Comparison of ENCODE assay signal across 31 cellular contexts in the genomic region with DNA sequence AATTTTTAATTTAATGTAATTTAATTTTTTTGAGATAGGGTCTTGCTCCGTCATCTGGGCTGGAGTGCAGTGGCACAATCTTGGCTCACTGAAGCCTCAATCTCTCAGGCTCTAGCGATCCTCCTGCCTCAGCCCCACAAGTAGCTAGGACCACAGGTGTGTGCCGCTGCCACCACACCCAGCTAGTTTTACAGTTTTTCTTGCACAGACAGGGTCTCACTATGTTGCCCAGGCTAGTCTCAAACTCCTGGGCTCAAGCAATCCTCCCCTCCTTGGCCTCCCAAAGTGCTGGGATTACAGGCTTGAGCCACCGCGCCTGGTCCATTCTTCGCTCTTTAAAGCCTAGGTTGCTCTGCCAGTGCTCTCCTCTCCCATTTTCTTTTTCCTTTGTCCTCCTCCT. TPM values are rescaled to one million over a fixed set of nuclear protein-coding genes. Genes with fewer than 3 reads are reported as not detected.
DNase-seq lines count a peak whose midpoint lies in the region; ATAC-seq and TF ChIP-seq lines count a peak whose summit lies in the region.
"Had no signal": no experiment of that assay in that cellular context is flagged by ENCODE, and none has a peak within 500 bp of the region (broad histone marks: within the 10 kb centered on the region; RNA-seq: fewer than 3 reads in every experiment).

No MANE protein-coding gene starts in this region.

- H4K8ac ChIP-seq in trophoblast cell (ENCODE audit: low read depth, low read length): peak overlapping the region; percentile 91

- H4K12ac ChIP-seq in trophoblast cell (ENCODE audit: low read depth, low read length): peak overlapping the region; percentile 56

- H3K79me1 ChIP-seq in trophoblast cell (ENCODE audit: low read length): peaks cover 56% of the 10 kb centered on the region

- H2AK5ac ChIP-seq in trophoblast cell (ENCODE audit: low read length): peak overlapping the region; percentile 99

- no peaks in the 10 kb centered on the region for H3K27me3 ChIP-seq in trophoblast cell (ENCODE audit: insufficient read depth, low read length)
- no peaks in the 10 kb centered on the region for H3K27me3 ChIP-seq in upper lobe of right lung

- H3K4me1 Mint-ChIP-seq in endothelial cell (ENCODE audit: unreplicated experiment): peaks cover 25% of the 10 kb centered on the region
- H3K4me1 Mint-ChIP-seq: activated CD4-positive, alpha-beta memory T cell treated with anti-CD3 and anti-CD28 coated beads, Interleukin-2, amount 10 ng/mL, durations not matched to agents 7 days and 5 days; natural killer cell had no signal

- H3K9ac ChIP-seq in trophoblast cell (ENCODE audit: low read length): no peak overlapping the region

- peak overlapping the region; percentile 95 for H3K14ac ChIP-seq in trophoblast cell (ENCODE audit: low read length)

- H3K36me3 ChIP-seq in trophoblast cell (ENCODE audit: control insufficient read depth in 1 of 2, insufficient read depth in 2 of 2, low read length in 2 of 2) (no peaks in the 10 kb centered on the region), upper lobe of right lung (no peaks in the 10 kb centered on the region)

- peak overlapping the region; percentile 49 for H3K27ac Mint-ChIP-seq in endothelial cell (ENCODE audit: unreplicated experiment)
- H3K27ac Mint-ChIP-seq: activated CD4-positive, alpha-beta memory T cell treated with anti-CD3 and anti-CD28 coated beads, Interleukin-2, amount 10 ng/mL, durations not matched to agents 7 days and 5 days; activated naive CD4-positive, alpha-beta T cell treated with anti-CD3 and anti-CD28 coated beads, Interleukin-2, amount 50 U/mL, for 72 hours; activated T-helper 2 cell treated with anti-CD3 and anti-CD28 coated beads, Interferon-gamma antibody, Interleukin-2, Interleukin-4, amounts not matched to agents 10 μg/mL and 5 μg/mL and 100 μg/mL, durations not matched to agents 14 hours and 24 hours and 36 hours; CD4-positive, CD25-positive, alpha-beta regulatory T cell; natural killer cell; T-helper 17 cell had no signal

- peak overlapping the region; percentile 99 for H3K27ac ChIP-seq in trophoblast cell (ENCODE audit: low read depth, low read length)
- H3K27ac ChIP-seq in upper lobe of right lung: no peak overlapping the region
- H3K27ac ChIP-seq: psoas muscle had no signal

- peaks cover 4% of the 10 kb centered on the region for H3K9me3 Mint-ChIP-seq in endothelial cell (ENCODE audit: unreplicated experiment)

- TF ChIP-seq CTCF in endothelial cell (IDR thresholded peaks at IDR 0.05; ENCODE audit: unreplicated experiment) (no peak), upper lobe of right lung (IDR thresholded peaks at IDR 0.05) (no peak)

- no peak for ATAC-seq in upper lobe of right lung
- no peak for ATAC-seq in HG02759 (IDR thresholded peaks at IDR 0.05; ENCODE audit: unreplicated experiment)
- no peak for ATAC-seq in GM19467 (IDR thresholded peaks at IDR 0.05; ENCODE audit: unreplicated experiment)
- ATAC-seq: activated naive CD4-positive, alpha-beta T cell treated with anti-CD3 and anti-CD28 coated beads, Interleukin-2, amount 50 U/mL, for 72 hours; natural killer cell; psoas muscle; T-helper 17 cell had no signal

- no peak overlapping the region for H3K4me3 Mint-ChIP-seq in endothelial cell (ENCODE audit: unreplicated experiment)
- H3K4me3 Mint-ChIP-seq: activated CD4-positive, alpha-beta memory T cell treated with anti-CD3 and anti-CD28 coated beads, Interleukin-2, amount 10 ng/mL, durations not matched to agents 7 days and 5 days; CD4-positive, CD25-positive, alpha-beta regulatory T cell; H9; natural killer cell; T-helper 17 cell had no signal

- no CpG with 5 or more reads among the region's 6 CpGs for WGBS in trophoblast cell (ENCODE audit: extremely low coverage, insufficient coverage, insufficient read length)

- intact Hi-C loops in upper lobe of right lung (cut with DNase I): no loop called here

- no peak overlapping the region for H3K4me2 ChIP-seq in trophoblast cell (ENCODE audit: low read length)

- no peak overlapping the region for H3K23ac ChIP-seq in trophoblast cell (ENCODE audit: low read length)

- H2BK12ac ChIP-seq in trophoblast cell (ENCODE audit: low read length): peak overlapping the region; percentile 98

- peak overlapping the region; percentile 89 for H2AFZ ChIP-seq in trophoblast cell (ENCODE audit: insufficient read depth, low read length, poor library complexity)

- H3K4me1 ChIP-seq in trophoblast cell (ENCODE audit: control insufficient read depth in 1 of 2, insufficient read depth in 2 of 2, low read length in 2 of 2) (peaks cover 31 to 47% of the 10 kb centered on the region in 2 experiments), upper lobe of right lung (no peaks in the 10 kb centered on the region)
- H3K4me1 ChIP-seq: psoas muscle had no signal

- peak overlapping the region; percentile 93 for H3K4ac ChIP-seq in trophoblast cell (ENCODE audit: low read depth, low read length)

- peak overlapping the region; percentile 99 for H4K91ac ChIP-seq in trophoblast cell (ENCODE audit: low read depth, low read length)

- peaks cover 4% of the 10 kb centered on the region for H3K36me3 Mint-ChIP-seq in endothelial cell (ENCODE audit: low read depth, unreplicated experiment)
- H3K36me3 Mint-ChIP-seq: CD4-positive, CD25-positive, alpha-beta regulatory T cell; natural killer cell had no signal

- H3K27me3 Mint-ChIP-seq in endothelial cell (ENCODE audit: unreplicated experiment): peaks cover 14% of the 10 kb centered on the region

- H3K79me2 ChIP-seq in trophoblast cell (ENCODE audit: control insufficient read depth, insufficient read depth, low read length, poor library complexity): peaks cover 16% of the 10 kb centered on the region

- DNase-seq in activated effector memory CD4-positive, alpha-beta T cell treated with anti-CD3 and anti-CD28 coated beads, Interleukin-2, amount 50 U/mL, for 16 hours: peak; percentile 25
- no peak for DNase-seq in activated effector memory CD4-positive, alpha-beta T cell treated with Interleukin-2 at 50 U/mL for 16 hours
- DNase-seq in endothelial cell (ENCODE audit: low spot score) (no peak), trophoblast cell (no peak), upper lobe of right lung (peak; percentile 3), SIG-M5 treated with dmso at 0.1 percent for 504 hours (lab: John Stamatoyannopoulos, UW; ENCODE audit: unreplicated experiment) (no peak)
- DNase-seq: activated CD4-positive, alpha-beta memory T cell treated with anti-CD3 and anti-CD28 coated beads, Interleukin-2, amount 10 ng/mL, durations not matched to agents 7 days and 5 days; amygdala; CD4-positive, CD25-positive, alpha-beta regulatory T cell; effector CD4-positive, alpha-beta T cell; H9; kidney glomerular epithelial cell; natural killer cell; NCI-H1436 treated with DMSO at 0.1 percent for 48 hours; NCI-H226; NCI-H526 treated with DMSO at 0.1 percent for 48 hours; NK-92 treated with Interleukin-12 subunit alpha and Interleukin-12 subunit beta, amount 100 ng/mL, for 24 hours; occipital lobe; psoas muscle; Right ventricle myocardium superior; stimulated activated CD4-positive, alpha-beta T cell treated with anti-CD3 and anti-CD28 coated beads, Interleukin-15, amount 100 ng/mL, for 24 hours; stimulated activated CD4-positive, alpha-beta T cell treated with anti-CD3 and anti-CD28 coated beads, Interleukin-4, amount 100 ng/mL, for 4 hours; substantia nigra; T-helper 17 cell had no signal

- H3K4me3 ChIP-seq in trophoblast cell (ENCODE audit: low read depth, low read length): no peak overlapping the region
- H3K4me3 ChIP-seq in upper lobe of right lung: no peak overlapping the region
- H3K4me3 ChIP-seq: mucosa of descending colon, psoas muscle had no signal

- peak overlapping the region; percentile 92 for H3K18ac ChIP-seq in trophoblast cell (ENCODE audit: low read length)

- peak overlapping the region; percentile 99 for H2BK5ac ChIP-seq in trophoblast cell (ENCODE audit: low read depth, low read length, poor library complexity)

- H3K9me3 ChIP-seq in trophoblast cell (ENCODE audit: insufficient read depth, low read depth, low read length) (no peaks in the 10 kb centered on the region), upper lobe of right lung (no peaks in the 10 kb centered on the region)
- H3K9me3 ChIP-seq: mucosa of descending colon, psoas muscle had no signal

- H2BK120ac ChIP-seq in trophoblast cell (ENCODE audit: insufficient read depth, low read length, poor library complexity): peak overlapping the region; percentile 99

RNA-seq across cellular contexts. Expression of a gene that starts 12.9 kb away (rescaled TPM):
- total RNA-seq in endothelial cell (ENCODE audit: unreplicated experiment) (not detected), upper lobe of right lung (not detected)
- polyA plus RNA-seq in trophoblast cell (2013): not detected in 2 replicates
- total RNA-seq: activated CD4-positive, alpha-beta memory T cell treated with anti-CD3 and anti-CD28 coated beads, Interleukin-2, amount 10 ng/mL, durations not matched to agents 7 days and 5 days; activated naive CD4-positive, alpha-beta T cell treated with anti-CD3 and anti-CD28 coated beads, Interleukin-2, amount 50 U/mL, for 72 hours; activated T-helper 2 cell treated with anti-CD3 and anti-CD28 coated beads, Interferon-gamma antibody, Interleukin-2, Interleukin-4, amounts not matched to agents 10 μg/mL and 5 μg/mL and 100 μg/mL, durations not matched to agents 14 hours and 24 hours and 36 hours; CD4-positive, CD25-positive, alpha-beta regulatory T cell; Daoy; epithelial cell of proximal tubule; H9; natural killer cell; occipital lobe; psoas muscle; Right ventricle myocardium superior; T-helper 17 cell had no signal
- polyA plus RNA-seq: CD4-positive, CD25-positive, alpha-beta regulatory T cell had no signal

RNA-seq across cellular contexts. Expression of a gene that starts 38.3 kb away (rescaled TPM):
- total RNA-seq in endothelial cell (ENCODE audit: unreplicated experiment) (not detected), upper lobe of right lung (not detected)
- polyA plus RNA-seq in trophoblast cell (2013): 0.07 and 0.14 TPM in 2 replicates
- total RNA-seq: activated CD4-positive, alpha-beta memory T cell treated with anti-CD3 and anti-CD28 coated beads, Interleukin-2, amount 10 ng/mL, durations not matched to agents 7 days and 5 days; activated naive CD4-positive, alpha-beta T cell treated with anti-CD3 and anti-CD28 coated beads, Interleukin-2, amount 50 U/mL, for 72 hours; activated T-helper 2 cell treated with anti-CD3 and anti-CD28 coated beads, Interferon-gamma antibody, Interleukin-2, Interleukin-4, amounts not matched to agents 10 μg/mL and 5 μg/mL and 100 μg/mL, durations not matched to agents 14 hours and 24 hours and 36 hours; CD4-positive, CD25-positive, alpha-beta regulatory T cell; Daoy; epithelial cell of proximal tubule; H9; mucosa of descending colon; natural killer cell; occipital lobe; psoas muscle; Right ventricle myocardium superior; T-helper 17 cell had no signal
- polyA plus RNA-seq: CD4-positive, CD25-positive, alpha-beta regulatory T cell; psoas muscle had no signal

Comparison
In these comparisons a context has a peak if more than half of its experiments do, and no peak if none do; other contexts are left out.
1. DNase-seq: peak in activated effector memory CD4-positive, alpha-beta T cell treated with anti-CD3 and anti-CD28 coated beads, Interleukin-2, amount 50 U/mL, for 16 hours (single experiment) and upper lobe of right lung (single experiment); none in activated effector memory CD4-positive, alpha-beta T cell treated with Interleukin-2 at 50 U/mL for 16 hours (single experiment), endothelial cell (single experiment), trophoblast cell (0 of 2) and SIG-M5 treated with dmso at 0.1 percent for 504 hours (single experiment).